14 cellular contexts compared by ENCODE assay signal in the genomic region with DNA sequence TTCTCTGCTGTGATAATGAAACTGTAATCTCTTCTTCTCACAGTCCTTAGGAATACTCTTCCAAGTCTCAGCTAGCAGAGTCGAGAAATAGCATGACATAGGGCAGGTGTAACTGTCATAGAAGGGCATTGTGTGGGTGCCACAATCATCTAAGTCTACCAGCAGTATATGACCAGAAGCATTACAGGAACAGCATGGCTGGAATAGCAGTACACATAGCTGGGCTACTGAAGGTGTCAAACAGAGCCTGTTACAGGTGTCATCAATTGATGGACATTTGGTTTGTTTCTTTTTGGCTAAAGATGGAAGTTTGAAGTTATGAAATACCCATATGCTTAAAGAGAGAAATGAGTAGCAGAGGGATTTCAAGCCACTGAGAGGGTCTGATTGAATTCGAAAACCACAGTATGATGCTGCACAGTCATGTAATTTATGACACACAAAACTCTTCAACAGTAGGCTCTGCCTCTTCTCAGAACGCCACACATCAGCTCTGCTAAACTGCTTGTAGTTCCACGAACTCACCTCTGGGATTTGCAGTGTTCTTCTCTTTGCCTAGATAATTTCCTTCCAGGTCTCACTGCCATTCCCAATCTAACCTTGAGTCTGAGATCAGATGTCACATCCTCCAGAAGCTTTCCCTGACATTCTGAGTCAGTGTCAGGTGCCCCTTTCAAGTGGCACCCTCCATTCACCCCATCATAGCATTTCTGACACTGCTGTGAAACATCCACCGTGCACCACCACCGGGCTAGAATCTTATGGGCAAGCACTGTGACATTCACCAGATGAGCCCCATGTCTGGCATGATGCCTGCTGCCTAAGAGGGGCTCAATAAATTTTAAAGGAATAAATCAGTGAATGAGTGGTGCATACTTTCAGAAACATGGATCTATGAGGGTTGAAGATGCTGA.
DNase-seq lines count a peak whose midpoint lies in the region; ATAC-seq and TF ChIP-seq lines count a peak whose summit lies in the region.
"Had no signal": no experiment of that assay in that cellular context is flagged by ENCODE, and none has a peak within 500 bp of the region (broad histone marks: within the 10 kb centered on the region; RNA-seq: fewer than 3 reads in every experiment).

No MANE protein-coding gene starts in this region.

- H2BK120ac ChIP-seq in trophoblast cell (ENCODE audit: insufficient read depth, low read length, poor library complexity): no peak overlapping the region

- no peak overlapping the region for H4K8ac ChIP-seq in trophoblast cell (ENCODE audit: low read depth, low read length)

- H3K4ac ChIP-seq in trophoblast cell (ENCODE audit: low read depth, low read length): no peak overlapping the region

- H3K4me1 ChIP-seq in trophoblast cell (ENCODE audit: control insufficient read depth in 1 of 2, insufficient read depth in 2 of 2, low read length in 2 of 2): no peaks in the 10 kb centered on the region
- no peaks in the 10 kb centered on the region for H3K4me1 ChIP-seq in vagina
- no peaks in the 10 kb centered on the region for H3K4me1 ChIP-seq in colonic mucosa
- H3K4me1 ChIP-seq: Caco-2 had no signal

- no peak overlapping the region for H2BK5ac ChIP-seq in trophoblast cell (ENCODE audit: low read depth, low read length, poor library complexity)

- H4K91ac ChIP-seq in trophoblast cell (ENCODE audit: low read depth, low read length): no peak overlapping the region

- peak; percentile 39 for DNase-seq in GM13977 (ENCODE audit: low spot score)
- peak; percentile 23 for DNase-seq in RKO (ENCODE audit: low spot score)
- DNase-seq in trophoblast cell: no peak
- DNase-seq in vagina (ENCODE audit: extremely low spot score in 2 of 2): no peak
- no peak for DNase-seq in colonic mucosa
- DNase-seq in NCI-H345 (lab: John Stamatoyannopoulos, UW): no peak
- DNase-seq: activated CD4-positive, CD25-positive, alpha-beta regulatory T cell; activated naive CD8-positive, alpha-beta T cell treated with anti-CD3 and anti-CD28 coated beads, Interleukin-2, amount 10 ng/mL, durations not matched to agents 7 days and 5 days; Caco-2; foreskin fibroblast; Karpas-422 had no signal

- H3K4me2 ChIP-seq in trophoblast cell (ENCODE audit: low read length): no peak overlapping the region
- H3K4me2 ChIP-seq: smooth muscle cell had no signal

- H4K12ac ChIP-seq in trophoblast cell (ENCODE audit: low read depth, low read length): no peak overlapping the region

- H3K36me3 ChIP-seq in trophoblast cell (ENCODE audit: control insufficient read depth in 1 of 2, insufficient read depth in 2 of 2, low read length in 2 of 2): no peaks in the 10 kb centered on the region
- H3K36me3 ChIP-seq in vagina: no peaks in the 10 kb centered on the region
- H3K36me3 ChIP-seq in colonic mucosa: no peaks in the 10 kb centered on the region

- no peak overlapping the region for H3K4me3 ChIP-seq in trophoblast cell (ENCODE audit: low read depth, low read length)
- H3K4me3 ChIP-seq in vagina: no peak overlapping the region
- H3K4me3 ChIP-seq in colonic mucosa: no peak overlapping the region
- H3K4me3 ChIP-seq: smooth muscle cell had no signal

- in situ Hi-C loops in GM13977 (cut with MboI; ENCODE audit: low pct_unique_long_range_greater_than_20kb, low sequenced_read_pairs, unreplicated experiment): no loop called here

- H3K18ac ChIP-seq in trophoblast cell (ENCODE audit: low read length): no peak overlapping the region

- no peak overlapping the region for H2BK12ac ChIP-seq in trophoblast cell (ENCODE audit: low read length)

- no peak for TF ChIP-seq CTCF in GM13977 (IDR thresholded peaks at IDR 0.05; ENCODE audit: extremely low read depth, insufficient read depth, missing control alignments)
- no peak for TF ChIP-seq CTCF in vagina (IDR thresholded peaks at IDR 0.05)
- TF ChIP-seq CTCF in colonic mucosa (IDR thresholded peaks at IDR 0.05): no peak

- intact Hi-C loops in vagina (cut with DNase I): no loop called here
- intact Hi-C loops in colonic mucosa (cut with DNase I): no loop called here

- no peak overlapping the region for H3K23ac ChIP-seq in trophoblast cell (ENCODE audit: low read length)

- H3K14ac ChIP-seq in trophoblast cell (ENCODE audit: low read length): no peak overlapping the region

- no peak overlapping the region for H3K9ac ChIP-seq in trophoblast cell (ENCODE audit: low read length)
- no peak overlapping the region for H3K9ac ChIP-seq in colonic mucosa (ENCODE audit: low read depth in 2 of 2, low read length in 2 of 2)

- no peak overlapping the region for H2AFZ ChIP-seq in trophoblast cell (ENCODE audit: insufficient read depth, low read length, poor library complexity)

- no peak overlapping the region for H2AK5ac ChIP-seq in trophoblast cell (ENCODE audit: low read length)

- H3K79me2 ChIP-seq in trophoblast cell (ENCODE audit: control insufficient read depth, insufficient read depth, low read length, poor library complexity): no peaks in the 10 kb centered on the region

- H3K27ac ChIP-seq in trophoblast cell (ENCODE audit: low read depth, low read length) (no peak overlapping the region), vagina (no peak overlapping the region), colonic mucosa (no peak overlapping the region)

- H3K9me3 ChIP-seq in trophoblast cell (ENCODE audit: insufficient read depth, low read depth, low read length) (no peaks in the 10 kb centered on the region), vagina (no peaks in the 10 kb centered on the region), colonic mucosa (no peaks in the 10 kb centered on the region)
- H3K9me3 ChIP-seq: Caco-2 had no signal

- no peaks in the 10 kb centered on the region for H3K27me3 ChIP-seq in trophoblast cell (ENCODE audit: insufficient read depth, low read length)
- no peaks in the 10 kb centered on the region for H3K27me3 ChIP-seq in vagina
- no peaks in the 10 kb centered on the region for H3K27me3 ChIP-seq in colonic mucosa

- ATAC-seq in GM19035 (IDR thresholded peaks at IDR 0.05; ENCODE audit: unreplicated experiment) (peak; percentile 92), HG02759 (IDR thresholded peaks at IDR 0.05; ENCODE audit: unreplicated experiment) (peak; percentile 84)

- no peak for TF ChIP-seq POLR2A in vagina (IDR thresholded peaks at IDR 0.05)

- no CpG with 5 or more reads among the region's 6 CpGs for WGBS in trophoblast cell (ENCODE audit: extremely low coverage, insufficient coverage, insufficient read length)

- H3K79me1 ChIP-seq in trophoblast cell (ENCODE audit: low read length): no peaks in the 10 kb centered on the region

Comparison
In these comparisons a context has a peak if more than half of its experiments do, and no peak if none do; other contexts are left out.
1. DNase-seq: peak in GM13977 (single experiment) and RKO (single experiment); none in trophoblast cell (0 of 2), vagina (0 of 2), colonic mucosa (single experiment) and NCI-H345 (single experiment).